1 cellular context compared by ENCODE assay signal in the genomic region with DNA sequence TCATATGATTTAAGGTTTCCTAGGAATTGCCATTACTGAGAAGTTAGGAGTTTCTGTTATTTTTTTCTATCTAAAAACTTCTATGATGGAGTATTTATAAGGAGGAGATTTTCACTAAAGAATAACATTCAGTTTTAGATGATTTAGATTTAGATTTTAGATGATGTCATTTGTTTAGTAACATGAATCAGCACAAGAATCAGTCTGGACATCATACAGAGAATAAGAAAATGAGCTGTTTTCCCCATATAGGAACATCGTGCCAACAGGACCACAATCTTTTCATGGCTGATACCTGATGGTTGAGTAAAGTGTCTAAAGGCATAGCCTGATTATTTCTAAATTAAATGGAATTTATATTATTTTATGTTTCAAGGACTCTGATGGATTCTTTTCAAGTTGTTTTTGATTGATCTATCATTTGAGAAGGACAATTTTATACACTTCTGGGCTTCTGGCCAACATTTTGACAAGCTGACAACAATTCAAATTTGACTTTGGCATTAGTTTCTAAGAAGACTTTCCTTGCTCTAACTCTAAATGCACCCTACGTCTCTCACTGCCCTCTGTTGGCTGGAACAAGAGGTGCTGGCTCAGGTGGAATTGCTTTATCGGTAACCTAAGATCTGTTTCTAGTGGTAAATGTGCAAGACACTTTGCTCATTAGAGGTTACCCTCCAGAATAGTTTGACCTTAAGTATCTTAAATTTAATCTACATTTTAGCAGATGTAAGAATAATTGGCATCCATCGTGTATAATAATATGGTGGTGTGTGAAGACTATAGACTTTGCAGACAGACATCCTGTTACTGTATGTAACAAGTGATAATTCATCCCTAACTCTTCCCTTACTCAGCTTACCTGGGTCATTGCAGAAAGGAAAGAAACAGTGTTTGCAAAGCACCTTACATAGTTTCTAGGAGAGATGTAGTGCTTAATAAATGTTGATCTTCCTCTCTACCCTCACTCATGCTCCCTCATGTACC.
TF ChIP-seq lines count a peak whose summit lies in the region.

No MANE protein-coding gene starts in this region.

TF ChIP-seq in HCT116, 20 proteins besides CTCF, POLR2A, EP300 and RAD21 (continued from another document):
- TF ChIP-seq ELF1 (IDR thresholded peaks at IDR 0.05; ENCODE audit: borderline replicate concordance, low read depth): no peak
- TF ChIP-seq POLR2AphosphoS5 (IDR thresholded peaks at IDR 0.05; ENCODE audit: low read depth, low read length): no peak
- TF ChIP-seq EZH2phosphoT487 (IDR thresholded peaks at IDR 0.05; ENCODE audit: borderline replicate concordance): no peak
- no peak for TF ChIP-seq YY1 (IDR thresholded peaks at IDR 0.05; ENCODE audit: extremely low read depth, insufficient replicate concordance, low read depth, low read length)
